ENCODE assay signal across 8 cellular contexts in the genomic region with DNA sequence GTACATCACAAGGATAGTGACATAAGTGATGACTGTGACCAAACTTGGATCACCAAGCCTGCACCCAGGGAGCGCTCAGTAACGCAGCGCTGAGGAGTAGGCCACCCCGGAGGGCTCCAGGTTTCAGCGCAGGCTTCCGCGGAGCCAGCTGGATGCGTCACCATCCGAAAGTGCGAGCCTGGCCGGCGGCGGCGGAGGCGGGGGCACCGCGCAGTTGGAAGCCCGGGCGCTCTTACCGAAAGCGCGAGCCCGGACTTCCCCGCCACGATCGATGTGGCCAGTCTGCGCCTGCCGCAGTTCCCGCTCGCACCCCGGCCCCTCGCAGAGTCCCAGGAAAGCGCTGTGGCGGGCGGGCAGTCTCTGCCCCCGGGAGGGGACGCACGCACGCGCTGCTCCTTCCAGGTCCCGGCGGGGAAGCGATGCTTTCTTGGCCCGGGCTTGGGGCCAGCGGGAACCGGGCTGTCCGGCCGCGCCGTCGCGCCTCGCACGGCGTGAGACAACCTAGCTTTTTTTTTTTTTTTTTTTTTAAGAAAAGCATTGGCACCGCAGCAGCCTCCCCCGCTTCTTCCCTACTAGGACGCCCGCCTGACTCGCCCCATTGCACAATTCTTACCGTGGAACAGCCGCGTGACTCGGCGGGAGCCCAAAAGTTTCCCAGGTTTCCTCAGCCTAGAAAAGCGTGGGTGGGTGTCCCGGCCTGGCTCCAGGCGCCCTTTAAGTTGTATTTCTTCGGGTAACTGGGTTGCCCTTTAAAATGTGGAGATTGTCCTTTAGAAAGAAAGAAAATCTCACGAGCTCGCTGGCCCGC. TPM values are rescaled to one million over a fixed set of nuclear protein-coding genes. Genes with fewer than 3 reads are reported as not detected.
DNase-seq lines count a peak whose midpoint lies in the region; TF ChIP-seq lines count a peak whose summit lies in the region.

No MANE protein-coding gene starts in this region.

- peaks cover 8% of the 10 kb centered on the region for H3K4me1 Mint-ChIP-seq in endothelial cell (ENCODE audit: unreplicated experiment)

- H3K9me3 ChIP-seq in mesodermal cell (ENCODE audit: control insufficient read depth, low read length), result peaks cover 5% of the 10 kb centered on the region

- H3K9me3 Mint-ChIP-seq in endothelial cell (ENCODE audit: unreplicated experiment), result no peaks in the 10 kb centered on the region

- H3K4me1 ChIP-seq in mesodermal cell (ENCODE audit: control insufficient read depth, insufficient read depth, low read length, poor library complexity, severe bottlenecking), result peaks cover 13% of the 10 kb centered on the region

- peak overlapping the region; percentile 54 for H3K4me3 ChIP-seq in HFF-Myc (replicated peaks; ENCODE audit: low read depth, low read length)
- peak overlapping the region; percentile 45 for H3K4me3 ChIP-seq in mesodermal cell (ENCODE audit: extremely low read depth, insufficient read depth, low read length, poor library complexity, severe bottlenecking)

- WGBS in mesodermal cell (ENCODE audit: insufficient coverage in 2 of 2), 2 experiments, result 1% methylated on average over 54 to 57 of the region's 72 CpGs

- H3K27ac Mint-ChIP-seq in endothelial cell (ENCODE audit: unreplicated experiment), result no peak overlapping the region

- no peak for TF ChIP-seq CTCF in HFF-Myc (IDR thresholded peaks at IDR 0.05; ENCODE audit: low read depth, low read length, missing control alignments)
- no peak for TF ChIP-seq CTCF in endothelial cell (IDR thresholded peaks at IDR 0.05; ENCODE audit: unreplicated experiment)

- peak overlapping the region; percentile 33 for H3K27ac ChIP-seq in mesodermal cell (ENCODE audit: low read depth, low read length, severe bottlenecking)

- H3K36me3 ChIP-seq in mesodermal cell (ENCODE audit: control insufficient read depth, insufficient read depth, low read length), result no peaks in the 10 kb centered on the region

- peaks cover 11% of the 10 kb centered on the region for H3K36me3 Mint-ChIP-seq in endothelial cell (ENCODE audit: low read depth, unreplicated experiment)

- H3K4me3 Mint-ChIP-seq in endothelial cell (ENCODE audit: unreplicated experiment), result peak overlapping the region; percentile 82

- peaks cover 7% of the 10 kb centered on the region for H3K27me3 Mint-ChIP-seq in endothelial cell (ENCODE audit: unreplicated experiment)

- DNase-seq in GM04503 (ENCODE audit: low read depth), result peak; percentile 29
- DNase-seq in HFF-Myc (ENCODE audit: extremely low read depth, low read depth), result no peak
- DNase-seq in NCI-H1105 treated with DMSO at 0.1 percent for 48 hours (lab: John Stamatoyannopoulos, UW), result peak; percentile 47
- peak; percentile 77 for DNase-seq in activated CD8-positive, alpha-beta memory T cell treated with anti-CD3 and anti-CD28 coated beads, Interleukin-2, amount 50 U/mL, for 4 hours
- DNase-seq in endothelial cell (ENCODE audit: low spot score), result peak; percentile 63
- DNase-seq in stimulated activated CD8-positive, alpha-beta memory T cell treated with anti-CD3 and anti-CD28 coated beads, Interleukin-12 subunit alpha, Interleukin-12 subunit beta, amount 100 ng/mL, for 4 hours (ENCODE audit: low read depth), result peak; percentile 65
- DNase-seq in GDM1 (lab: John Stamatoyannopoulos, UW), result no peak

RNA-seq across cellular contexts. Expression of a gene that starts 36.4 kb away (rescaled TPM):
- total RNA-seq in endothelial cell (ENCODE audit: unreplicated experiment), result 202 TPM
- polyA plus RNA-seq in mesodermal cell (2013, experiment 1 of 2), result 57.4 TPM
- 53.1 TPM for polyA plus RNA-seq in mesodermal cell (2013, experiment 2 of 2)

Comparison
In these comparisons a context has a peak if more than half of its experiments do, and no peak if none do; other contexts are left out.
1. DNase-seq: peak in GM04503 (single experiment), NCI-H1105 treated with DMSO at 0.1 percent for 48 hours (single experiment), activated CD8-positive, alpha-beta memory T cell treated with anti-CD3 and anti-CD28 coated beads, Interleukin-2, amount 50 U/mL, for 4 hours (single experiment), endothelial cell (single experiment) and stimulated activated CD8-positive, alpha-beta memory T cell treated with anti-CD3 and anti-CD28 coated beads, Interleukin-12 subunit alpha, Interleukin-12 subunit beta, amount 100 ng/mL, for 4 hours (single experiment); none in HFF-Myc (single experiment) and GDM1 (single experiment).